In the genomic region with DNA sequence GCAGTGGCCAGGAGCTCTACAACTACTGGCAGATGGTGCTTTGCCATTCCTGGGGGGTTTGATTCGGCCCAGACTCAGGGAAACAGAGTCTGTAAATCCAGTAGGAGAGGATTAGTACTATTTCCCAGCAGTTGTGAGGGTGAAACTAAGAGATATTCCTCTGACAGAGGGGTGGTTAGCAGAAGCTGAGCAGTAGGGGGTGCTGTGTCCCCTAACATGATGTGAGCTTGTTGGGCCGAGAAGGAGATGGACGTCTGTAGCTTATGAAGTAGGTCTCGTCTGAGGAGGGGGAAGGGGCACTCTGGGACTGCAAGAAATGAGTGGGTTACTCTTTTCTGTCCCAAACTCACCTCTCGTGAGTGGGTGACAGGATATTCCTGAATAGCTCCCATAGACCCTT, we compare ENCODE assay signal across 8 cellular contexts.
DNase-seq lines count a peak whose midpoint lies in the region; ATAC-seq and TF ChIP-seq lines count a peak whose summit lies in the region.

No MANE protein-coding gene starts in this region.

- H3K4me1 ChIP-seq in iPS DF 6.9 (ENCODE audit: control insufficient read depth, insufficient read depth, low read length), result no peaks in the 10 kb centered on the region

- no peaks in the 10 kb centered on the region for H3K9me3 ChIP-seq in SK-N-MC (ENCODE audit: low read depth, low read length)
- no peaks in the 10 kb centered on the region for H3K9me3 ChIP-seq in iPS DF 6.9 (ENCODE audit: control insufficient read depth, insufficient read depth, low read length)

- no CpG with 5 or more reads among the region's 5 CpGs for WGBS in iPS DF 6.9 (ENCODE audit: insufficient coverage, insufficient read length)

- TF ChIP-seq CTCF in GM06990 (IDR thresholded peaks at IDR 0.05; ENCODE audit: insufficient read depth, low read length, poor library complexity, severe bottlenecking), result peak; percentile 71

- no peak overlapping the region for H3K9ac ChIP-seq in SK-N-MC (ENCODE audit: insufficient read length)

- H3K27me3 ChIP-seq in GM06990 (replicated peaks; ENCODE audit: control insufficient read depth, insufficient read depth, low read length) (no peaks in the 10 kb centered on the region), iPS DF 6.9 (ENCODE audit: control insufficient read depth, insufficient read depth, low read length) (no peaks in the 10 kb centered on the region)

- DNase-seq in GM06990 (ENCODE audit: extremely low read depth, insufficient read length), result no peak
- DNase-seq in SK-N-MC (ENCODE audit: low read depth, low spot score), result peak; percentile 6
- peak; percentile 77 for DNase-seq in iPS DF 6.9 (ENCODE audit: low read depth, low spot score)
- no peak for DNase-seq in effector CD8-positive, alpha-beta T cell (lab: John Stamatoyannopoulos, UW)
- no peak for DNase-seq in OCI-M2 (lab: John Stamatoyannopoulos, UW; ENCODE audit: unreplicated experiment)

- ATAC-seq in GM19455 (IDR thresholded peaks at IDR 0.05; ENCODE audit: unreplicated experiment) (peak; percentile 88), HG03432 (IDR thresholded peaks at IDR 0.05; ENCODE audit: unreplicated experiment) (peak; percentile 99), HG03097 (IDR thresholded peaks at IDR 0.05; ENCODE audit: low FRiP score, unreplicated experiment) (no peak)

- H3K4me3 ChIP-seq in GM06990 (replicated peaks; ENCODE audit: low read depth, low read length), result no peak overlapping the region
- no peak overlapping the region for H3K4me3 ChIP-seq in SK-N-MC
- H3K4me3 ChIP-seq in iPS DF 6.9 (ENCODE audit: low read length), result no peak overlapping the region

- H3K36me3 ChIP-seq in GM06990 (ENCODE audit: control insufficient read depth, insufficient read depth, low read length) (no peaks in the 10 kb centered on the region), SK-N-MC (ENCODE audit: insufficient read depth, low read length) (no peaks in the 10 kb centered on the region), iPS DF 6.9 (ENCODE audit: control insufficient read depth, insufficient read depth, low read length) (no peaks in the 10 kb centered on the region)

- H3K27ac ChIP-seq in SK-N-MC (no peak overlapping the region), iPS DF 6.9 (ENCODE audit: low read length) (no peak overlapping the region)

Comparison
In these comparisons a context has a peak if more than half of its experiments do, and no peak if none do; other contexts are left out.
1. DNase-seq: peak in SK-N-MC (single experiment) and iPS DF 6.9 (single experiment); none in GM06990 (single experiment), effector CD8-positive, alpha-beta T cell (single experiment) and OCI-M2 (single experiment).